Comparison of ENCODE assay signal across 20 cellular contexts in the genomic region with DNA sequence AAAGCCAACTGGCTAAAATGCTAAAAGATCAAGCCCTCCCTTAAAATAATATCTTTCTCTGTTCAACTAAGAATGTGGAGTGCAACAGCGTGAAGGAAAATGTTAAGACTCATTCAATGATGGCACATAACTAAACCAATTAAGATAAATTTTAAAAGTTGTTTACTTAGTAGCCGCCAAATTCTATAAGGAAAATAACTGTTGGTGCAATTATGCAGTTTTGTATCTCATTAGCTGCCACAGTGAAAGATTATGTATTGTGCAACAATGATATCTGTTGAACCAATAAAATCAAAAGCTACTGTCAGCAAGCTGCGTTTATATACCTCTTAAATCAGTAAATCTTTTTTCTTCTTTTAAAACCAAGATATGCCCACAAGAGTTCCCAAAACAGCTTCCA. TPM values are rescaled to one million over a fixed set of nuclear protein-coding genes. Genes with fewer than 3 reads are reported as not detected.
A peak's percentile ranks its signal among the peaks of the same experiment; 100 is the strongest.
DNase-seq lines count a peak whose midpoint lies in the region; ATAC-seq and TF ChIP-seq lines count a peak whose summit lies in the region.
"Had no signal": no experiment of that assay in that cellular context is flagged by ENCODE, and none has a peak within 500 bp of the region (broad histone marks: within the 10 kb centered on the region; RNA-seq: fewer than 3 reads in every experiment).

No MANE protein-coding gene starts in this region.

- WGBS in smooth muscle cell (ENCODE audit: low lambda C conversion rate), result 64% methylated on average over 3 of the region's 3 CpGs
- 94% methylated on average over 3 of the region's 3 CpGs for WGBS in esophagus muscularis mucosa

- CTCF ChIA-PET in HEK293 (lab: Yijun Ruan, JAX), result no interaction called here

- no peaks in the 10 kb centered on the region for H3K27me3 ChIP-seq in smooth muscle cell (ENCODE audit: low read depth)
- no peaks in the 10 kb centered on the region for H3K27me3 ChIP-seq in esophagus muscularis mucosa

- H3K27ac ChIP-seq in HEK293 (ENCODE audit: extremely low read depth, low read depth, low read length) (no peak overlapping the region), caudate nucleus (ENCODE audit: low read depth, low read length) (peak overlapping the region; percentile 60), smooth muscle cell (ENCODE audit: low read depth) (no peak overlapping the region), esophagus muscularis mucosa (replicated peaks in 1 of 4) (no peak overlapping the region)

- H3K36me3 ChIP-seq in HEK293 (ENCODE audit: control insufficient read depth in 2 of 2, insufficient read depth in 1 of 2, low read length in 2 of 2), result no peaks in the 10 kb centered on the region
- no peaks in the 10 kb centered on the region for H3K36me3 ChIP-seq in smooth muscle cell (ENCODE audit: low read depth)
- no peaks in the 10 kb centered on the region for H3K36me3 ChIP-seq in esophagus muscularis mucosa

- no peak overlapping the region for H3K9ac ChIP-seq in smooth muscle cell (ENCODE audit: low read depth)

- H3K4me3 ChIP-seq in HEK293 (ENCODE audit: low read depth, low read length) (no peak overlapping the region), smooth muscle cell (no peak overlapping the region), esophagus muscularis mucosa (no peak overlapping the region)

- intact Hi-C loops in sciatic nerve (cut with DNase I) (no loop called here), esophagus muscularis mucosa (cut with DNase I) (no loop called here)

- TF ChIP-seq EP300 in esophagus muscularis mucosa (IDR thresholded peaks at IDR 0.05), result no peak

- H3K4me2 ChIP-seq in smooth muscle cell, result peak overlapping the region; percentile 29

- TF ChIP-seq CTCF in HEK293 (tag by site-specific recombination; IDR thresholded peaks at IDR 0.05) (no peak), smooth muscle cell (IDR thresholded peaks at IDR 0.05; ENCODE audit: borderline replicate concordance, insufficient read depth, poor library complexity, severe bottlenecking) (no peak), esophagus muscularis mucosa (IDR thresholded peaks at IDR 0.05) (no peak)

- no peak overlapping the region for H2AFZ ChIP-seq in smooth muscle cell (ENCODE audit: low read depth)

- no peak for ATAC-seq in sciatic nerve
- ATAC-seq: HCT116 had no signal

- H3K79me2 ChIP-seq in smooth muscle cell (ENCODE audit: low read depth), result peaks cover 45% of the 10 kb centered on the region

- POLR2A ChIA-PET in HEK293 (lab: Yijun Ruan, JAX), result interaction anchor here (0.5 kb wide), 1 partner anchor 11 kb away, joined by 4 read pairs; no protein-coding TSS in a partner anchor

- H3K9me3 ChIP-seq in HEK293 (ENCODE audit: control insufficient read depth, insufficient read depth, low read depth, low read length) (no peaks in the 10 kb centered on the region), smooth muscle cell (replicated peaks; ENCODE audit: low read depth) (no peaks in the 10 kb centered on the region), esophagus muscularis mucosa (no peaks in the 10 kb centered on the region)

- DNase-seq in NCI-H146 treated with DMSO at 0.1 percent for 48 hours (lab: John Stamatoyannopoulos, UW; ENCODE audit: unreplicated experiment), result peak; percentile 3
- no peak for DNase-seq in NCI-H146 (lab: John Stamatoyannopoulos, UW)
- DNase-seq in caudate nucleus (lab: John Stamatoyannopoulos, UW), result no peak
- DNase-seq in smooth muscle cell (lab: John Stamatoyannopoulos, UW; ENCODE audit: unreplicated experiment), result no peak
- DNase-seq in sciatic nerve (ENCODE audit: low spot score), result no peak
- no peak for DNase-seq in NCI-H2081 treated with DMSO at 0.1 percent for 48 hours (lab: John Stamatoyannopoulos, UW)
- no peak for DNase-seq in esophagus muscularis mucosa (ENCODE audit: extremely low spot score)
- DNase-seq: 8988T, COR-L47, DMS 273 treated with DMSO at 0.1 percent for 48 hours, GDM1, GOT3, KBM-7, NCI-H187 treated with DMSO at 0.1 percent for 48 hours, NCI-H226, NCI-H524, RPMI8226, SHP77 treated with DMSO at 0.1 percent for 48 hours had no signal

- peaks cover 15% of the 10 kb centered on the region for H3F3A ChIP-seq in smooth muscle cell (ENCODE audit: low read depth)

- TF ChIP-seq POLR2A in esophagus muscularis mucosa (IDR thresholded peaks at IDR 0.05; ENCODE audit: low read depth), result no peak

- peaks cover 10% of the 10 kb centered on the region for H3K4me1 ChIP-seq in HEK293 (ENCODE audit: control insufficient read depth, insufficient read depth, low read length)
- peaks cover 25% of the 10 kb centered on the region for H3K4me1 ChIP-seq in smooth muscle cell (ENCODE audit: low read depth)
- H3K4me1 ChIP-seq in esophagus muscularis mucosa, result peaks cover 39 to 71% (median 54%) of the 10 kb centered on the region in 4 donors

- H4K20me1 ChIP-seq in smooth muscle cell (ENCODE audit: low read depth), result peaks cover 100% of the 10 kb centered on the region

TF ChIP-seq in HEK293, 187 proteins besides CTCF, POLR2A, EP300 and RAD21 (continues in another document):
- TF ChIP-seq ZXDB (tag by site-specific recombination; IDR thresholded peaks at IDR 0.05), result 0 out of 2 replicates have a peak, but pooled peaks have one; percentile 26
- TF ChIP-seq ZNF239 (tag by site-specific recombination; IDR thresholded peaks at IDR 0.05), result no peak
- TF ChIP-seq, protein P1, sequence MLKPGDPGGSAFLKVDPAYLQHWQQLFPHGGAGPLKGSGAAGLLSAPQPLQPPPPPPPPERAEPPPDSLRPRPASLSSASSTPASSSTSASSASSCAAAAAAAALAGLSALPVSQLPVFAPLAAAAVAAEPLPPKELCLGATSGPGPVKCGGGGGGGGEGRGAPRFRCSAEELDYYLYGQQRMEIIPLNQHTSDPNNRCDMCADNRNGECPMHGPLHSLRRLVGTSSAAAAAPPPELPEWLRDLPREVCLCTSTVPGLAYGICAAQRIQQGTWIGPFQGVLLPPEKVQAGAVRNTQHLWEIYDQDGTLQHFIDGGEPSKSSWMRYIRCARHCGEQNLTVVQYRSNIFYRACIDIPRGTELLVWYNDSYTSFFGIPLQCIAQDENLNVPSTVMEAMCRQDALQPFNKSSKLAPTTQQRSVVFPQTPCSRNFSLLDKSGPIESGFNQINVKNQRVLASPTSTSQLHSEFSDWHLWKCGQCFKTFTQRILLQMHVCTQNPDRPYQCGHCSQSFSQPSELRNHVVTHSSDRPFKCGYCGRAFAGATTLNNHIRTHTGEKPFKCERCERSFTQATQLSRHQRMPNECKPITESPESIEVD (tag by site-specific recombination; IDR thresholded peaks at IDR 0.05), result peak; percentile 93
- TF ChIP-seq, protein P2, sequence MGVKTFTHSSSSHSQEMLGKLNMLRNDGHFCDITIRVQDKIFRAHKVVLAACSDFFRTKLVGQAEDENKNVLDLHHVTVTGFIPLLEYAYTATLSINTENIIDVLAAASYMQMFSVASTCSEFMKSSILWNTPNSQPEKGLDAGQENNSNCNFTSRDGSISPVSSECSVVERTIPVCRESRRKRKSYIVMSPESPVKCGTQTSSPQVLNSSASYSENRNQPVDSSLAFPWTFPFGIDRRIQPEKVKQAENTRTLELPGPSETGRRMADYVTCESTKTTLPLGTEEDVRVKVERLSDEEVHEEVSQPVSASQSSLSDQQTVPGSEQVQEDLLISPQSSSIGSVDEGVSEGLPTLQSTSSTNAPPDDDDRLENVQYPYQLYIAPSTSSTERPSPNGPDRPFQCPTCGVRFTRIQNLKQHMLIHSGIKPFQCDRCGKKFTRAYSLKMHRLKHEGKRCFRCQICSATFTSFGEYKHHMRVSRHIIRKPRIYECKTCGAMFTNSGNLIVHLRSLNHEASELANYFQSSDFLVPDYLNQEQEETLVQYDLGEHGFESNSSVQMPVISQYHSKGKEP (tag by site-specific recombination; IDR thresholded peaks at IDR 0.05), result peak; percentile 79
- TF ChIP-seq SCRT1 (tag by site-specific recombination; IDR thresholded peaks at IDR 0.05; ENCODE audit: borderline replicate concordance), result peak; percentile 85; the same call in 1 of the 2 replicates
- no peak for TF ChIP-seq ZBTB17 (tag by site-specific recombination; IDR thresholded peaks at IDR 0.05)
- peak; percentile 70 for TF ChIP-seq GLI2 (tag by site-specific recombination; IDR thresholded peaks at IDR 0.05; ENCODE audit: borderline replicate concordance, low read depth)
- TF ChIP-seq KLF8 (tag by site-specific recombination; IDR thresholded peaks at IDR 0.05), result 0 out of 2 replicates have a peak, but pooled peaks have one; percentile 49
- TF ChIP-seq BCL11A (tag by site-specific recombination; IDR thresholded peaks at IDR 0.05; ENCODE audit: low read depth), result peak; percentile 72
- 0 out of 2 replicates have a peak, but pooled peaks have one; percentile 11 for TF ChIP-seq ZNF10 (tag by site-specific recombination; IDR thresholded peaks at IDR 0.05)
- TF ChIP-seq ZNF37A (tag by site-specific recombination; IDR thresholded peaks at IDR 0.05), result no peak
- TF ChIP-seq, protein P3, sequence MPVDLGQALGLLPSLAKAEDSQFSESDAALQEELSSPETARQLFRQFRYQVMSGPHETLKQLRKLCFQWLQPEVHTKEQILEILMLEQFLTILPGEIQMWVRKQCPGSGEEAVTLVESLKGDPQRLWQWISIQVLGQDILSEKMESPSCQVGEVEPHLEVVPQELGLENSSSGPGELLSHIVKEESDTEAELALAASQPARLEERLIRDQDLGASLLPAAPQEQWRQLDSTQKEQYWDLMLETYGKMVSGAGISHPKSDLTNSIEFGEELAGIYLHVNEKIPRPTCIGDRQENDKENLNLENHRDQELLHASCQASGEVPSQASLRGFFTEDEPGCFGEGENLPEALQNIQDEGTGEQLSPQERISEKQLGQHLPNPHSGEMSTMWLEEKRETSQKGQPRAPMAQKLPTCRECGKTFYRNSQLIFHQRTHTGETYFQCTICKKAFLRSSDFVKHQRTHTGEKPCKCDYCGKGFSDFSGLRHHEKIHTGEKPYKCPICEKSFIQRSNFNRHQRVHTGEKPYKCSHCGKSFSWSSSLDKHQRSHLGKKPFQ (tag by site-specific recombination; IDR thresholded peaks at IDR 0.05), result 0 out of 2 replicates have a peak, but pooled peaks have one; percentile 29
- peak; percentile 61; the same call in 1 of the 2 replicates for TF ChIP-seq ZNF843 (tag by site-specific recombination; IDR thresholded peaks at IDR 0.05)
- TF ChIP-seq OVOL3 (tag by site-specific recombination; IDR thresholded peaks at IDR 0.05), result peak; percentile 91
- TF ChIP-seq TRIM28 (IDR thresholded peaks at IDR 0.05; ENCODE audit: borderline replicate concordance, low read length), result peak; percentile 12; the same call in 1 of the 2 replicates
- peak; percentile 81 for TF ChIP-seq IKZF3 (tag by site-specific recombination; IDR thresholded peaks at IDR 0.05)

RNA-seq across cellular contexts. Expression of a gene that starts 55.5 kb away (rescaled TPM):
- total RNA-seq in smooth muscle cell, result 8.7 and 11.9 TPM in 2 replicates
- 11.0 and 11.8 TPM in 2 replicates for polyA plus RNA-seq in smooth muscle cell
- 68.9 TPM for total RNA-seq in sciatic nerve
- total RNA-seq in esophagus muscularis mucosa, result 10 to 100 TPM; 39.5 to 53.5 (median 42.3) TPM
